13 cellular contexts compared by ENCODE assay signal in the genomic region with DNA sequence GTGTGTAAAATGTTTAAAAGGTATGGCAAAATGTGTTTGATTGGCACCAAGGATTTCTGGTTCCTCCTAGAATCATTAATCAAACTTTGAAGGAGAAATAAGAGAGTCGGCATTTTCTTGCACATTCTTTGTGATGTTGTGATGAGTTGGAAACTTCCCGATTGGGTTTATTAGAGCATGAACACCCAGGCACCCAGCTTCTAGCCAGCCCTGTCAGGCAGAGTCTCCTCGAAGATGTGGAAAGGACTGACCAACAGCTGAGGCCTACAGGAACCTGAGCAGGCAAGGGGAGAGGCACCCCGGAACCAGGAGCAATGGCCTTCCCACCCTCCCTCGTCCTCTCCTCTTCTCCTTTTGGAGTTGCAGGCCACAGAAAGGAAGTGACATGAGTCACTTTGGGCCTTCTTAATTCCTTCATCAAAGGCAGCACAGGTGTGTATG.
A peak's percentile ranks its signal among the peaks of the same experiment; 100 is the strongest.
DNase-seq lines count a peak whose midpoint lies in the region; ATAC-seq and TF ChIP-seq lines count a peak whose summit lies in the region.
"Had no signal": no experiment of that assay in that cellular context is flagged by ENCODE, and none has a peak within 500 bp of the region (broad histone marks: within the 10 kb centered on the region; RNA-seq: fewer than 3 reads in every experiment).

No MANE protein-coding gene starts in this region.

- WGBS in IMR-90 (ENCODE audit: extremely low coverage in 2 of 2, insufficient read length in 1 of 2), 2 experiments = no CpG with 5 or more reads among the region's 5 CpGs
- WGBS in body of pancreas, 2 donors = 59 to 76% methylated on average over 5 of the region's 5 CpGs

- H3K36me3 ChIP-seq in IMR-90 (ENCODE audit: control insufficient read depth, insufficient read depth, low read length) (peaks cover 5% of the 10 kb centered on the region), body of pancreas (replicated peaks in 1 of 2; ENCODE audit: insufficient read depth in 1 of 2, low read depth in 2 of 2) (no peaks in the 10 kb centered on the region), lower lobe of right lung (no peaks in the 10 kb centered on the region), tibial artery (no peaks in the 10 kb centered on the region)

- H4K8ac ChIP-seq in IMR-90 (ENCODE audit: low read depth in 2 of 2, low read length in 2 of 2) = peak overlapping the region in 1 of 2 experiments; percentile 64; a peak in 2 of 4 replicates

- no peak for DNase-seq in IMR-90
- DNase-seq in body of pancreas = no peak
- no peak for DNase-seq in lower lobe of right lung
- no peak for DNase-seq in tibial artery
- DNase-seq in ecto neural progenitor cell (ENCODE audit: low spot score) = no peak
- DNase-seq: activated naive CD4-positive, alpha-beta T cell treated with anti-CD3 and anti-CD28 coated beads, Interleukin-2, amount 50 U/mL, for 16 hours; CD8-positive, alpha-beta memory T cell; NCI-H1694; retina; stimulated activated CD4-positive, alpha-beta T cell treated with anti-CD3 and anti-CD28 coated beads, Interleukin-4, amount 100 ng/mL, for 4 hours; stimulated activated naive CD4-positive, alpha-beta T cell had no signal

- H3K9me1 ChIP-seq in IMR-90 (ENCODE audit: insufficient read depth, low read length) = peaks cover 32% of the 10 kb centered on the region

- dilution Hi-C loops in IMR-90 (cut with HindIII; ENCODE audit: low sequenced_read_pairs, unreplicated experiment) = no loop called here

- peak overlapping the region; percentile 35 for H3K56ac ChIP-seq in IMR-90 (ENCODE audit: extremely low read depth, insufficient read depth, low read length)

- no TSS peak for BruUV-seq in IMR-90 (replicated peaks; lab: Mats Ljungman, UMichigan)

- peaks cover 40% of the 10 kb centered on the region for H3K4me1 ChIP-seq in IMR-90 (ENCODE audit: control insufficient read depth, insufficient read depth, low read length)
- H3K4me1 ChIP-seq in body of pancreas = peaks cover 62% of the 10 kb centered on the region
- H3K4me1 ChIP-seq in lower lobe of right lung = peaks cover 38% of the 10 kb centered on the region
- peaks cover 4 to 40% (median 29%) of the 10 kb centered on the region in 4 donors for H3K4me1 ChIP-seq in tibial artery

- H4K5ac ChIP-seq in IMR-90 (ENCODE audit: low read depth, low read length) = peak overlapping the region; percentile 64; the same call in 1 of the 2 replicates

- H3K9ac ChIP-seq in IMR-90 (ENCODE audit: low read depth, low read length) = peak overlapping the region; percentile 18; the same call in 1 of the 2 replicates

- peak overlapping the region; percentile 60; the same call in 2 of the 3 replicates for H2BK15ac ChIP-seq in IMR-90 (ENCODE audit: low read depth, low read length)

- H3K14ac ChIP-seq in IMR-90 (replicated peaks; ENCODE audit: low read depth, low read length) = peak overlapping the region; percentile 67

- H2BK20ac ChIP-seq in IMR-90 (ENCODE audit: low read depth, low read length) = peak overlapping the region; percentile 40

- peak overlapping the region; percentile 80 for H4K91ac ChIP-seq in IMR-90 (ENCODE audit: insufficient read depth, low read depth, low read length)

- in situ Hi-C loops in IMR-90 (cut with MboI; ENCODE audit: low sequenced_read_pairs) = no loop called here

- TF ChIP-seq CTCF in IMR-90 (conservative IDR thresholded peaks at IDR 0.05; ENCODE audit: low read depth, low read length) (no peak), body of pancreas (IDR thresholded peaks at IDR 0.05) (no peak), lower lobe of right lung (IDR thresholded peaks at IDR 0.05) (no peak), tibial artery (IDR thresholded peaks at IDR 0.05) (no peak)

- POLR2A ChIA-PET in IMR-90 (lab: Charles Lee; ENCODE audit: unreplicated experiment) = interaction anchor here (1.5 kb wide), 1 partner anchor 12 kb away, joined by 15 read pairs; no protein-coding TSS in a partner anchor

- CTCF ChIA-PET in IMR-90 (lab: Yijun Ruan, JAX) = interaction anchor here (0.6 kb wide), 1 partner anchor 72 kb away, joined by 3 read pairs; no protein-coding TSS in a partner anchor

- peaks cover 25% of the 10 kb centered on the region; the same call in 1 of the 2 replicates for H4K20me1 ChIP-seq in IMR-90 (ENCODE audit: insufficient read depth, low read length)

- H3K79me1 ChIP-seq in IMR-90 (ENCODE audit: low read depth in 1 of 2, low read length in 2 of 2) = peaks cover 53 to 88% of the 10 kb centered on the region in 2 experiments

- H3K4me3 ChIP-seq in IMR-90 (ENCODE audit: insufficient read depth, low read depth, low read length) = no peak overlapping the region
- H3K4me3 ChIP-seq in body of pancreas = no peak overlapping the region
- no peak overlapping the region for H3K4me3 ChIP-seq in lower lobe of right lung
- H3K4me3 ChIP-seq in tibial artery = no peak overlapping the region

- no peak for TF ChIP-seq RAD21 in IMR-90 (IDR thresholded peaks at IDR 0.05; ENCODE audit: low read length)

- ATAC-seq in IMR-90 (ENCODE audit: low read depth) (no peak), body of pancreas (no peak), lower lobe of right lung (no peak), HG02571 (IDR thresholded peaks at IDR 0.05; ENCODE audit: unreplicated experiment) (no peak), GM21381 (IDR thresholded peaks at IDR 0.05; ENCODE audit: unreplicated experiment) (no peak)

- H3K4ac ChIP-seq in IMR-90 (ENCODE audit: low read depth, low read length) = peak overlapping the region; percentile 74

- intact Hi-C loops in IMR-90 (cut with micrococcal nuclease) (no loop called here), body of pancreas (cut with DNase I) (no loop called here), lower lobe of right lung (cut with DNase I) (loop anchor here (5.0 kb wide), 1 partner anchor 40 kb away; no protein-coding TSS in a partner anchor), tibial artery (cut with DNase I; ENCODE audit: low total_unique reads) (no loop called here)

- H3K27ac ChIP-seq in IMR-90 (ENCODE audit: insufficient read depth, low read length) (peak overlapping the region; percentile 63), body of pancreas (peak overlapping the region in 3 of 4 donors; percentile 50 to 89 (median 81)), lower lobe of right lung (peak overlapping the region; percentile 75), tibial artery (peak overlapping the region; percentile 55 to 69)

- TF ChIP-seq POLR2A in IMR-90 (IDR thresholded peaks at IDR 0.05; ENCODE audit: low read depth, low read length) (no peak), body of pancreas (IDR thresholded peaks at IDR 0.05) (no peak)

- no peak overlapping the region; the same call in 1 of the 2 replicates for H3K4me2 ChIP-seq in IMR-90 (ENCODE audit: low read depth, low read length)

- H3K23ac ChIP-seq in IMR-90 (ENCODE audit: low read depth, low read length) = peak overlapping the region; percentile 83

- H3K18ac ChIP-seq in IMR-90 (ENCODE audit: low read depth, low read length) = peak overlapping the region; percentile 17; the same call in 1 of the 2 replicates

- H3K9me3 ChIP-seq in IMR-90 (ENCODE audit: control insufficient read depth, insufficient read depth, low read length) (no peaks in the 10 kb centered on the region), body of pancreas (no peaks in the 10 kb centered on the region), lower lobe of right lung (no peaks in the 10 kb centered on the region), tibial artery (no peaks in the 10 kb centered on the region)

- peak overlapping the region; percentile 99 for H2BK5ac ChIP-seq in IMR-90 (ENCODE audit: low read depth, low read length, poor library complexity, severe bottlenecking)

- H2BK120ac ChIP-seq in IMR-90 (ENCODE audit: low read depth, low read length) = peak overlapping the region; percentile 54

- no peak overlapping the region for H2AFZ ChIP-seq in IMR-90 (replicated peaks; ENCODE audit: low read length, poor library complexity)

- peak overlapping the region; percentile 92 for H2AK5ac ChIP-seq in IMR-90 (ENCODE audit: low read depth, low read length)

- peak overlapping the region; percentile 31 for H2AK9ac ChIP-seq in IMR-90 (replicated peaks; ENCODE audit: low read depth, low read length, poor library complexity)

- no peaks in the 10 kb centered on the region for H3K27me3 ChIP-seq in IMR-90 (ENCODE audit: control insufficient read depth, insufficient read depth, low read length)
- H3K27me3 ChIP-seq in body of pancreas = no peaks in the 10 kb centered on the region
- no peaks in the 10 kb centered on the region for H3K27me3 ChIP-seq in lower lobe of right lung (ENCODE audit: low read depth)
- no peaks in the 10 kb centered on the region for H3K27me3 ChIP-seq in tibial artery

TF ChIP-seq in IMR-90, 13 proteins besides CTCF, POLR2A, EP300 and RAD21:
- TF ChIP-seq SMC3 (IDR thresholded peaks at IDR 0.05; ENCODE audit: low read depth, low read length) (no peak), NFE2L2 (IDR thresholded peaks at IDR 0.05; ENCODE audit: low read depth, low read length) (no peak), FOS (IDR thresholded peaks at IDR 0.05; ENCODE audit: low read depth, low read length) (no peak), CEBPB (IDR thresholded peaks at IDR 0.05; ENCODE audit: low read depth, low read length) (no peak), MAZ (IDR thresholded peaks at IDR 0.05; ENCODE audit: borderline replicate concordance, low read depth, low read length) (no peak), RFX5 (IDR thresholded peaks at IDR 0.05; ENCODE audit: low read depth, low read length) (no peak), MAFK (IDR thresholded peaks at IDR 0.05; ENCODE audit: low read depth, low read length) (no peak), BHLHE40 (IDR thresholded peaks at IDR 0.05; ENCODE audit: low read depth, low read length) (no peak), MXI1 (IDR thresholded peaks at IDR 0.05; ENCODE audit: borderline replicate concordance, low read depth, low read length) (no peak)
- TF ChIP-seq, protein P1, sequence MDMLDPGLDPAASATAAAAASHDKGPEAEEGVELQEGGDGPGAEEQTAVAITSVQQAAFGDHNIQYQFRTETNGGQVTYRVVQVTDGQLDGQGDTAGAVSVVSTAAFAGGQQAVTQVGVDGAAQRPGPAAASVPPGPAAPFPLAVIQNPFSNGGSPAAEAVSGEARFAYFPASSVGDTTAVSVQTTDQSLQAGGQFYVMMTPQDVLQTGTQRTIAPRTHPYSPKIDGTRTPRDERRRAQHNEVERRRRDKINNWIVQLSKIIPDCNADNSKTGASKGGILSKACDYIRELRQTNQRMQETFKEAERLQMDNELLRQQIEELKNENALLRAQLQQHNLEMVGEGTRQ (IDR thresholded peaks at IDR 0.05; ENCODE audit: low read depth, low read length) = no peak
- TF ChIP-seq, protein P2, sequence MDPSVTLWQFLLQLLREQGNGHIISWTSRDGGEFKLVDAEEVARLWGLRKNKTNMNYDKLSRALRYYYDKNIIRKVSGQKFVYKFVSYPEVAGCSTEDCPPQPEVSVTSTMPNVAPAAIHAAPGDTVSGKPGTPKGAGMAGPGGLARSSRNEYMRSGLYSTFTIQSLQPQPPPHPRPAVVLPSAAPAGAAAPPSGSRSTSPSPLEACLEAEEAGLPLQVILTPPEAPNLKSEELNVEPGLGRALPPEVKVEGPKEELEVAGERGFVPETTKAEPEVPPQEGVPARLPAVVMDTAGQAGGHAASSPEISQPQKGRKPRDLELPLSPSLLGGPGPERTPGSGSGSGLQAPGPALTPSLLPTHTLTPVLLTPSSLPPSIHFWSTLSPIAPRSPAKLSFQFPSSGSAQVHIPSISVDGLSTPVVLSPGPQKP (IDR thresholded peaks at IDR 0.05; ENCODE audit: borderline replicate concordance, low read depth, low read length) = no peak
